In genomic region chr3:76961284-76961683, GRCh38 we compare ENCODE assay signal across 8 cellular contexts.
"Had no signal": no experiment of that assay in that cellular context is flagged by ENCODE, and none has a peak within 500 bp of the region (broad histone marks: within the 10 kb centered on the region; RNA-seq: fewer than 3 reads in every experiment).

No MANE protein-coding gene starts in this region.

- FAIRE-seq: G401.6, GM12878, GM12891, GM12892, GM18507, GM19239 had no signal

- ATAC-seq: GM12878 had no signal

- DNase-seq: GDM1, GF-D8 had no signal

- H3K4me3 ChIP-seq: GM12878 had no signal
